ENCODE assay signal across 1 cellular context in the genomic region with DNA sequence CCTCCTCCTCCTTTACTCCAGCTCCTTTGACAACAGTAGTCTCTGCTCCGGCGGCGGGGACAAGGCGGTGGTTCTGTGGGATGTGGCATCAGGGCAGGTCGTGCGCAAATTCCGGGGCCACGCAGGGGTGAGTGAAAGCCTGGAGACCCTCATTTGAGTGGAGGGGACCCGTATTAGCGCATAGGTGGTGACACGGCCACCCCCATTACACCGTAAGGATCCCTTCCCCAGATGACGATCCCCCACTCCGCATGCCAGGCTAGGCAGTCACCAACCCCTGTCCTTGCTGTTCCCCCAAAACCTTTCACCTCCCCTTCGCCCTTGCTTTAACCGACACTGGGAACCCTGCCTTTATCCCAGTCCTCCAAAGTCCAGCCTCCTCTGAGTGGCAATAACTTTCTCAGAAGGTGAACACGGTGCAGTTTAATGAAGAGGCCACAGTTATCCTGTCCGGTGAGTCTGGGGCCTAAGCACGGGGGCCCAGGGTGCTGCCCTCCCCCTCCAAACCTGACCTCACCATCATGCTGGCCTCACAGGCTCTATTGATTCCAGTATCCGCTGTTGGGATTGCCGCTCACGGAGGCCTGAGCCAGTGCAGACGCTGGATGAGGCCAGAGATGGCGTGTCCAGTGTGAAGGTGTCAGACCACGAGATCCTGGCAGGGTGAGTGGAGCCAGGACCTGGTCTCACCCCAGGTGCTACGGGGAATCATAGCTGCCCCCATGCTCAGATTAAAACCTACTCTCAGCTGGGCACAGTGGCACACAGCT.
TF ChIP-seq lines count a peak whose summit lies in the region.

No MANE protein-coding gene starts in this region.

TF ChIP-seq in GM12878, 131 proteins besides CTCF, POLR2A, EP300 and RAD21:
- TF ChIP-seq POLR2AphosphoS5 (IDR thresholded peaks at IDR 0.05; ENCODE audit: low read length) (peak; percentile 36; the same call in 1 of the 2 replicates), RUNX3 (IDR thresholded peaks at IDR 0.05; ENCODE audit: low read length) (peak; percentile 3; the same call in 1 of the 2 replicates), SP1 (IDR thresholded peaks at IDR 0.05; ENCODE audit: low read depth, low read length) (no peak), ZBED1 (IDR thresholded peaks at IDR 0.05; ENCODE audit: borderline replicate concordance) (peak; percentile 50; the same call in 1 of the 2 replicates)
